Comparison of ENCODE assay signal across 8 cellular contexts in the genomic region with DNA sequence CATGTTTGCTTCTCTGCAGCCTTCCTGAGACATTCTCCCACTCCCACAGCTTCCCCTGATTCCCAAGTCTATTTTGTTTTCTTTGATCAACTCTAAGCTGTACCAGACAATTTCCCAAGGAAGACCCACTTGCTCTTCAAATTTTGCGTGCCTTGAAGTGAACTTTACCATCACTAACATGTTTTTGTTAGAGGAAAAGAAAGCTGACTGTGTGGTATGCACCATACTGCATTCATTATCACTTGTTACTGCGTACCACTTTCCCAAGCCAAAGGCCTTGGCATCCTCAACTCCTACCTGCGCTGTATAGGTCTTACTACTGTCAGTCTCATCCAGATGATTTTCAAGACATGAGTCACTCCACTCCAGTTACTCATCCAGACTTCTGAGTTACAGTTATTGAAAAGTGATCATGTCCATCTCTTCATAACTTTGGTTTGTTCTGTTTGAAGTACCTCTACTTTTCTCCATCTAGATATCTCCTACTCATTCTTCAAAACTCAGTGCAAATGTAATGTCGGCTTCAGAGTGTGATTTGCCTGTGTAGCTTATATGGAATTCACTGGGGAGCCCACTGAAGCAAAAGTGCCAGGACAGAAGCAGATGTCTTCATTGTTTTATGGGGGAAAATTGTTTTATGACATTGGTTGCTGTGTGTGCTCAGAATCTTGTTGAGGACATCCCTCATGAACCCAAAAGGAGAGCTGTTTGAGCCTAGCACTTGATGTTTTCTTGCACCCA. TPM values are rescaled to one million over a fixed set of nuclear protein-coding genes. Genes with fewer than 3 reads are reported as not detected.
DNase-seq lines count a peak whose midpoint lies in the region; ATAC-seq and TF ChIP-seq lines count a peak whose summit lies in the region.
"Had no signal": no experiment of that assay in that cellular context is flagged by ENCODE, and none has a peak within 500 bp of the region (broad histone marks: within the 10 kb centered on the region; RNA-seq: fewer than 3 reads in every experiment).

No MANE protein-coding gene starts in this region.

- no peaks in the 10 kb centered on the region for H3K9me3 ChIP-seq in HAP-1

- peaks cover 49% of the 10 kb centered on the region for H3K36me3 ChIP-seq in HAP-1 (replicated peaks)

- H3K4me1 Mint-ChIP-seq in natural killer cell: peaks cover 48 to 51% of the 10 kb centered on the region in 2 donors

- DNase-seq in ELR (ENCODE audit: low read depth) (peak; percentile 75), KBM-7 (peak; percentile 52), natural killer cell (no peak), cardiac septum (ENCODE audit: low spot score) (no peak), HAP-1 (ENCODE audit: low spot score in 2 of 2) (no peak), COLO668 (lab: John Stamatoyannopoulos, UW; ENCODE audit: unreplicated experiment) (no peak)
- peak; percentile 59 for DNase-seq in activated CD8-positive, alpha-beta memory T cell treated with anti-CD3 and anti-CD28 coated beads, Interleukin-2, amount 50 U/mL, for 48 hours
- DNase-seq: caudate nucleus had no signal

- intact Hi-C loops in natural killer cell (cut with micrococcal nuclease) (no loop called here), cardiac septum (cut with DNase I) (loop anchor here (10.0 kb wide), 1 partner anchor 695 kb away; no protein-coding TSS in a partner anchor)

- H3K36me3 Mint-ChIP-seq in natural killer cell: peaks cover 27% of the 10 kb centered on the region

- no peak for ATAC-seq in natural killer cell

- no peak overlapping the region for H3K4me3 Mint-ChIP-seq in natural killer cell

- in situ Hi-C loops in KBM-7 (cut with MboI; ENCODE audit: low pct_unique_long_range_greater_than_20kb, low sequenced_read_pairs): no loop called here
- in situ Hi-C loops in HAP-1 (cut with MboI; ENCODE audit: low sequenced_read_pairs): loop anchor here (10.0 kb wide), 1 partner anchor 735 kb away; no protein-coding TSS in a partner anchor

- no peaks in the 10 kb centered on the region for H3K9me3 Mint-ChIP-seq in natural killer cell

- H3K27me3 ChIP-seq in HAP-1 (ENCODE audit: low read depth): no peaks in the 10 kb centered on the region

- peak overlapping the region; percentile 65 to 82 for H3K27ac Mint-ChIP-seq in natural killer cell

- H3K27me3 Mint-ChIP-seq in natural killer cell (ENCODE audit: low read depth in 2 of 2): no peaks in the 10 kb centered on the region

- peaks cover 34% of the 10 kb centered on the region for H3K4me1 ChIP-seq in HAP-1

- no peak overlapping the region for H3K4me3 ChIP-seq in HAP-1

- no peak for TF ChIP-seq CTCF in natural killer cell (IDR thresholded peaks at IDR 0.05)

RNA-seq across cellular contexts. Expression of gene RPS12, which starts 5.2 kb away (rescaled TPM):
- total RNA-seq in natural killer cell (100 to 1,000 TPM; 585 to 801 (median 769) TPM), cardiac septum (366 TPM)

RNA-seq across cellular contexts. Expression of gene SLC18B1, which starts 21.1 kb away (rescaled TPM):
- 1 to 10 TPM; 2.5 to 3.6 (median 3.0) TPM for total RNA-seq in natural killer cell
- 1.2 TPM for total RNA-seq in cardiac septum

Comparison
In these comparisons a context has a peak if more than half of its experiments do, and no peak if none do; other contexts are left out.
1. DNase-seq: peak in ELR (single experiment), KBM-7 (single experiment) and activated CD8-positive, alpha-beta memory T cell treated with anti-CD3 and anti-CD28 coated beads, Interleukin-2, amount 50 U/mL, for 48 hours (single experiment); none in natural killer cell (single experiment), cardiac septum (single experiment), HAP-1 (0 of 2) and COLO668 (single experiment).